9 cellular contexts compared by ENCODE assay signal in genomic region chr12:57489157-57489641, GRCh38. TPM values are rescaled to one million over a fixed set of nuclear protein-coding genes. Genes with fewer than 3 reads are reported as not detected.
DNase-seq lines count a peak whose midpoint lies in the region; ATAC-seq and TF ChIP-seq lines count a peak whose summit lies in the region.
"Had no signal": no experiment of that assay in that cellular context is flagged by ENCODE, and none has a peak within 500 bp of the region (broad histone marks: within the 10 kb centered on the region; RNA-seq: fewer than 3 reads in every experiment).

No MANE protein-coding gene starts in this region.

- no peak for DNase-seq in activated T-cell treated with anti-CD3 and anti-CD28 coated beads, Interleukin-2, amount 50 U/mL, for 24 hours
- DNase-seq in activated T-cell treated with anti-CD3 and anti-CD28 coated beads, Interleukin-2, amount 50 U/mL, for 1 hour, result no peak
- DNase-seq in activated CD8-positive, alpha-beta T cell treated with anti-CD3 and anti-CD28 coated beads for 36 hours, result no peak
- no peak for DNase-seq in head of caudate nucleus
- DNase-seq in lower leg skin (ENCODE audit: low spot score in 2 of 2), result no peak
- DNase-seq in T-helper 9 cell, result no peak
- DNase-seq: COR-L47 had no signal

- H3K4me1 ChIP-seq in iPS-15b (ENCODE audit: control insufficient read depth, insufficient read depth, low read length), result no peaks in the 10 kb centered on the region

- H3K9me3 Mint-ChIP-seq in activated T-cell treated with anti-CD3 and anti-CD28 coated beads, Interleukin-2, amount 50 U/mL, for 24 hours, result no peaks in the 10 kb centered on the region
- no peaks in the 10 kb centered on the region for H3K9me3 Mint-ChIP-seq in activated CD8-positive, alpha-beta T cell treated with anti-CD3 and anti-CD28 coated beads for 36 hours
- no peaks in the 10 kb centered on the region for H3K9me3 Mint-ChIP-seq in stimulated activated memory B cell treated with anti-CD40 and anti-IgM and Interleukin-4, amounts not matched to agents 10 μg/mL and 1 μg/mL and 100 μg/mL, for 72 hours

- ATAC-seq in activated CD8-positive, alpha-beta T cell treated with anti-CD3 and anti-CD28 coated beads for 36 hours, result no peak
- ATAC-seq in stimulated activated memory B cell treated with anti-CD40 and anti-IgM and Interleukin-4, amounts not matched to agents 10 μg/mL and 1 μg/mL and 100 μg/mL, for 72 hours, result no peak

- WGBS in lower leg skin, 2 donors, result 94% methylated on average over 5 of the region's 5 CpGs

- CTCF ChIA-PET in activated CD8-positive, alpha-beta T cell treated with anti-CD3 and anti-CD28 coated beads for 36 hours (lab: Charles Lee), result interaction anchor here (0.9 to 1.3 kb wide), 2 partner anchors 30 to 31 kb away, joined by 3 to 4 read pairs; partner anchors contain the start of gene DDIT3

- H3K4me3 ChIP-seq in iPS-15b (ENCODE audit: low read depth, low read length), result peak overlapping the region; percentile 96
- H3K4me3 ChIP-seq in lower leg skin (ENCODE audit: low read depth, poor library complexity, severe bottlenecking), result no peak overlapping the region

- H3K27ac Mint-ChIP-seq in activated T-cell treated with anti-CD3 and anti-CD28 coated beads, Interleukin-2, amount 50 U/mL, for 24 hours, result peak overlapping the region; percentile 94
- peak overlapping the region; percentile 95 for H3K27ac Mint-ChIP-seq in activated CD8-positive, alpha-beta T cell treated with anti-CD3 and anti-CD28 coated beads for 36 hours
- peak overlapping the region; percentile 91 for H3K27ac Mint-ChIP-seq in stimulated activated memory B cell treated with anti-CD40 and anti-IgM and Interleukin-4, amounts not matched to agents 10 μg/mL and 1 μg/mL and 100 μg/mL, for 72 hours

- peaks cover 34% of the 10 kb centered on the region for H3K36me3 ChIP-seq in iPS-15b (ENCODE audit: control insufficient read depth, insufficient read depth, low read length)

- peak overlapping the region; percentile 17 for H3K9ac ChIP-seq in iPS-15b (ENCODE audit: low read depth, low read length)

- H3K27me3 Mint-ChIP-seq in activated T-cell treated with anti-CD3 and anti-CD28 coated beads, Interleukin-2, amount 50 U/mL, for 24 hours, result no peaks in the 10 kb centered on the region
- no peaks in the 10 kb centered on the region for H3K27me3 Mint-ChIP-seq in activated CD8-positive, alpha-beta T cell treated with anti-CD3 and anti-CD28 coated beads for 36 hours
- no peaks in the 10 kb centered on the region for H3K27me3 Mint-ChIP-seq in stimulated activated memory B cell treated with anti-CD40 and anti-IgM and Interleukin-4, amounts not matched to agents 10 μg/mL and 1 μg/mL and 100 μg/mL, for 72 hours

- H3K36me3 Mint-ChIP-seq in activated T-cell treated with anti-CD3 and anti-CD28 coated beads, Interleukin-2, amount 50 U/mL, for 24 hours (ENCODE audit: low read depth), result peaks cover 57% of the 10 kb centered on the region
- H3K36me3 Mint-ChIP-seq in activated CD8-positive, alpha-beta T cell treated with anti-CD3 and anti-CD28 coated beads for 36 hours (ENCODE audit: low read depth), result peaks cover 52% of the 10 kb centered on the region
- peaks cover 43% of the 10 kb centered on the region for H3K36me3 Mint-ChIP-seq in stimulated activated memory B cell treated with anti-CD40 and anti-IgM and Interleukin-4, amounts not matched to agents 10 μg/mL and 1 μg/mL and 100 μg/mL, for 72 hours

- TF ChIP-seq CTCF in activated CD8-positive, alpha-beta T cell treated with anti-CD3 and anti-CD28 coated beads for 36 hours (IDR thresholded peaks at IDR 0.05), result no peak
- no peak for TF ChIP-seq CTCF in lower leg skin (IDR thresholded peaks at IDR 0.05)

- intact Hi-C loops in activated CD8-positive, alpha-beta T cell treated with anti-CD3 and anti-CD28 coated beads for 36 hours (cut with micrococcal nuclease), result no loop called here
- intact Hi-C loops in head of caudate nucleus (cut with DNase I), result no loop called here
- intact Hi-C loops in lower leg skin (cut with DNase I; ENCODE audit: low total_unique reads), result no loop called here

- H3K4me1 Mint-ChIP-seq in activated T-cell treated with anti-CD3 and anti-CD28 coated beads, Interleukin-2, amount 50 U/mL, for 24 hours (ENCODE audit: low read depth), result peaks cover 32% of the 10 kb centered on the region
- H3K4me1 Mint-ChIP-seq in activated CD8-positive, alpha-beta T cell treated with anti-CD3 and anti-CD28 coated beads for 36 hours (ENCODE audit: low read depth), result peaks cover 27% of the 10 kb centered on the region
- H3K4me1 Mint-ChIP-seq in stimulated activated memory B cell treated with anti-CD40 and anti-IgM and Interleukin-4, amounts not matched to agents 10 μg/mL and 1 μg/mL and 100 μg/mL, for 72 hours, result peaks cover 25% of the 10 kb centered on the region

- TF ChIP-seq POLR2A in lower leg skin (IDR thresholded peaks at IDR 0.05), result no peak

- POLR2A ChIA-PET in activated CD8-positive, alpha-beta T cell treated with anti-CD3 and anti-CD28 coated beads for 36 hours (lab: Charles Lee), result interaction anchor here (1.1 to 6.4 kb wide), 10 partner anchors 8 to 29 kb away, joined by 3 to 50 read pairs (median 5); partner anchors contain the start of genes ARHGAP9 and DDIT3

- H3K27me3 ChIP-seq in iPS-15b (ENCODE audit: control insufficient read depth, insufficient read depth, low read length), result no peaks in the 10 kb centered on the region

- no peaks in the 10 kb centered on the region for H3K9me3 ChIP-seq in iPS-15b (ENCODE audit: control insufficient read depth, insufficient read depth, low read length)

- H3K4me3 Mint-ChIP-seq in activated T-cell treated with anti-CD3 and anti-CD28 coated beads, Interleukin-2, amount 50 U/mL, for 24 hours, result peak overlapping the region; percentile 89
- peak overlapping the region; percentile 97 for H3K4me3 Mint-ChIP-seq in activated CD8-positive, alpha-beta T cell treated with anti-CD3 and anti-CD28 coated beads for 36 hours
- peak overlapping the region; percentile 98 for H3K4me3 Mint-ChIP-seq in stimulated activated memory B cell treated with anti-CD40 and anti-IgM and Interleukin-4, amounts not matched to agents 10 μg/mL and 1 μg/mL and 100 μg/mL, for 72 hours

RNA-seq across cellular contexts. Expression of gene MARS1, which starts 1.3 kb away (rescaled TPM):
- 100 to 1,000 TPM; 343 to 345 TPM for total RNA-seq in activated CD8-positive, alpha-beta T cell treated with anti-CD3 and anti-CD28 coated beads for 36 hours
- 100 to 1,000 TPM in 1 of 4 donors, 10 to 100 TPM in 3; 37.7 to 386 (median 51.4) TPM for total RNA-seq in lower leg skin

RNA-seq across cellular contexts. Expression of gene ARHGAP9, which starts 9.5 kb away (rescaled TPM):
- 100 to 1,000 TPM; 125 to 128 TPM for total RNA-seq in activated CD8-positive, alpha-beta T cell treated with anti-CD3 and anti-CD28 coated beads for 36 hours
- 1 to 10 TPM; 2.3 to 6.6 (median 3.1) TPM for total RNA-seq in lower leg skin

RNA-seq across cellular contexts. Expression of gene GLI1, which starts 29.6 kb away (rescaled TPM):
- under 1 TPM; 0.20 to 0.83 TPM for total RNA-seq in activated CD8-positive, alpha-beta T cell treated with anti-CD3 and anti-CD28 coated beads for 36 hours
- 10 to 100 TPM in 1 of 4 donors, 1 to 10 TPM in 1, under 1 TPM in 2; 0.19 to 13.4 (median 1.9) TPM for total RNA-seq in lower leg skin

RNA-seq across cellular contexts. Expression of gene DDIT3, which starts 31.1 kb away (rescaled TPM):
- total RNA-seq in activated CD8-positive, alpha-beta T cell treated with anti-CD3 and anti-CD28 coated beads for 36 hours, result 10 to 100 TPM; 28.0 TPM
- total RNA-seq in lower leg skin, result 10 to 100 TPM; 27.6 to 58.2 (median 41.6) TPM

RNA-seq across cellular contexts. Expression of gene MBD6, which starts 33.4 kb away (rescaled TPM):
- 10 to 100 TPM; 46.5 to 47.3 TPM for total RNA-seq in activated CD8-positive, alpha-beta T cell treated with anti-CD3 and anti-CD28 coated beads for 36 hours
- total RNA-seq in lower leg skin, result 10 to 100 TPM; 13.8 to 50.4 (median 26.5) TPM

Comparison
In these comparisons a context has a peak if more than half of its experiments do, and no peak if none do; other contexts are left out.
1. RNA of gene ARHGAP9, which starts 9.5 kb away (total RNA-seq): 125 to 128 TPM in activated CD8-positive, alpha-beta T cell treated with anti-CD3 and anti-CD28 coated beads for 36 hours; 2.3 to 6.6 TPM in lower leg skin; every median in the first group is over 10 times any median in the second.
2. Peak in every context shown above with its lines, with median percentiles within 50 percentile points of each other: H3K27ac Mint-ChIP-seq and H3K4me3 Mint-ChIP-seq.